ENCODE assay signal across 9 cellular contexts in genomic region chr17:33647976-33648375, GRCh38.
A peak's percentile ranks its signal among the peaks of the same experiment; 100 is the strongest.
DNase-seq lines count a peak whose midpoint lies in the region; ATAC-seq and TF ChIP-seq lines count a peak whose summit lies in the region.
"Had no signal": no experiment of that assay in that cellular context is flagged by ENCODE, and none has a peak within 500 bp of the region (broad histone marks: within the 10 kb centered on the region; RNA-seq: fewer than 3 reads in every experiment).

No MANE protein-coding gene starts in this region.

- ATAC-seq in stimulated activated naive CD8-positive, alpha-beta T cell treated with anti-CD3 and anti-CD28 coated beads, Interleukin-15, Interleukin-2, amounts not matched to agents 100 U/mL and 50 U/mL, for 24 hours, result no peak
- ATAC-seq in GM21360 (IDR thresholded peaks at IDR 0.05; ENCODE audit: unreplicated experiment), result no peak

- CTCF ChIA-PET in GM10248 (lab: Yijun Ruan, JAX), result interaction anchor here (1.0 to 1.5 kb wide), 5 partner anchors 9 to 263 kb away, joined by 3 to 4 read pairs (median 3); no protein-coding TSS in a partner anchor

- DNase-seq in GM10248 (ENCODE audit: extremely low spot score), result no peak
- DNase-seq in NCI-H2227 (lab: John Stamatoyannopoulos, UW; ENCODE audit: unreplicated experiment), result peak; percentile 36
- DNase-seq in epithelial cell of proximal tubule (ENCODE audit: low read depth), result no peak
- DNase-seq in occipital lobe (lab: John Stamatoyannopoulos, UW), result peak; percentile 35
- no peak for DNase-seq in stimulated activated naive CD8-positive, alpha-beta T cell treated with anti-CD3 and anti-CD28 coated beads, Interleukin-15, Interleukin-2, amounts not matched to agents 100 U/mL and 50 U/mL, for 24 hours
- no peak for DNase-seq in activated T-cell treated with anti-CD3 and anti-CD28 coated beads, Interleukin-2, amount 50 U/mL, for 48 hours
- no peak for DNase-seq in activated T-cell treated with anti-CD3 and anti-CD28 coated beads, Interleukin-2, amount 50 U/mL, for 24 hours
- DNase-seq: upper lobe of left lung had no signal

- peaks cover 33% of the 10 kb centered on the region for H3K27me3 Mint-ChIP-seq in activated T-cell treated with anti-CD3 and anti-CD28 coated beads, Interleukin-2, amount 50 U/mL, for 24 hours

- H3K27ac Mint-ChIP-seq in activated T-cell treated with anti-CD3 and anti-CD28 coated beads, Interleukin-2, amount 50 U/mL, for 24 hours, result no peak overlapping the region

- H3K4me3 Mint-ChIP-seq in activated T-cell treated with anti-CD3 and anti-CD28 coated beads, Interleukin-2, amount 50 U/mL, for 24 hours, result no peak overlapping the region

- no peaks in the 10 kb centered on the region for H3K36me3 Mint-ChIP-seq in activated T-cell treated with anti-CD3 and anti-CD28 coated beads, Interleukin-2, amount 50 U/mL, for 24 hours (ENCODE audit: low read depth)

- peak; percentile 21 for TF ChIP-seq CTCF in GM10248 (IDR thresholded peaks at IDR 0.05; ENCODE audit: control extremely low read depth, extremely low read depth, low read depth, missing control alignments)
- TF ChIP-seq CTCF in epithelial cell of proximal tubule (conservative IDR thresholded peaks at IDR 0.05; ENCODE audit: low read depth, low read length), result peak; percentile 71

- no peaks in the 10 kb centered on the region for H3K4me1 Mint-ChIP-seq in activated T-cell treated with anti-CD3 and anti-CD28 coated beads, Interleukin-2, amount 50 U/mL, for 24 hours (ENCODE audit: low read depth)

- no peaks in the 10 kb centered on the region for H3K9me3 Mint-ChIP-seq in activated T-cell treated with anti-CD3 and anti-CD28 coated beads, Interleukin-2, amount 50 U/mL, for 24 hours

- H3K4me3 ChIP-seq in epithelial cell of proximal tubule (ENCODE audit: low read depth, low read length), result no peak overlapping the region
- H3K4me3 ChIP-seq: upper lobe of left lung had no signal

- POLR2A ChIA-PET in GM10248 (lab: Yijun Ruan, JAX), result no interaction called here

Comparison
In these comparisons a context has a peak if more than half of its experiments do, and no peak if none do; other contexts are left out.
1. DNase-seq: peak in NCI-H2227 (single experiment) and occipital lobe (single experiment); none in GM10248 (single experiment), epithelial cell of proximal tubule (single experiment), stimulated activated naive CD8-positive, alpha-beta T cell treated with anti-CD3 and anti-CD28 coated beads, Interleukin-15, Interleukin-2, amounts not matched to agents 100 U/mL and 50 U/mL, for 24 hours (single experiment), activated T-cell treated with anti-CD3 and anti-CD28 coated beads, Interleukin-2, amount 50 U/mL, for 48 hours (0 of 2) and activated T-cell treated with anti-CD3 and anti-CD28 coated beads, Interleukin-2, amount 50 U/mL, for 24 hours (single experiment).